Comparison of ENCODE assay signal across 10 cellular contexts in genomic region chr12:53483225-53483978, GRCh38. TPM values are rescaled to one million over a fixed set of nuclear protein-coding genes. Genes with fewer than 3 reads are reported as not detected.
A peak's percentile ranks its signal among the peaks of the same experiment; 100 is the strongest.
DNase-seq lines count a peak whose midpoint lies in the region; ATAC-seq and TF ChIP-seq lines count a peak whose summit lies in the region.
"Had no signal": no experiment of that assay in that cellular context is flagged by ENCODE, and none has a peak within 500 bp of the region (broad histone marks: within the 10 kb centered on the region; RNA-seq: fewer than 3 reads in every experiment).

No MANE protein-coding gene starts in this region.

- no peak for TF ChIP-seq EP300 in esophagus muscularis mucosa (IDR thresholded peaks at IDR 0.05)

- H3K9me3 ChIP-seq in esophagus muscularis mucosa, result no peaks in the 10 kb centered on the region

- no peaks in the 10 kb centered on the region for H3K27me3 ChIP-seq in esophagus muscularis mucosa

- ATAC-seq in HG03442 (IDR thresholded peaks at IDR 0.05; ENCODE audit: unreplicated experiment) (no peak), HG03571 (IDR thresholded peaks at IDR 0.05; ENCODE audit: unreplicated experiment) (no peak)

- H3K4me3 ChIP-seq in esophagus muscularis mucosa, result no peak overlapping the region

- no peak for TF ChIP-seq POLR2A in esophagus muscularis mucosa (IDR thresholded peaks at IDR 0.05; ENCODE audit: low read depth)

- peak; percentile 43 for DNase-seq in NCI-H82 (lab: John Stamatoyannopoulos, UW)
- DNase-seq in NCI-H82 treated with DMSO at 0.1 percent for 48 hours (lab: John Stamatoyannopoulos, UW; ENCODE audit: unreplicated experiment), result no peak
- no peak for DNase-seq in esophagus muscularis mucosa (ENCODE audit: extremely low spot score)
- peak; percentile 68 for DNase-seq in posterior vena cava (ENCODE audit: low spot score)
- DNase-seq in AG08395 (ENCODE audit: low spot score), result no peak
- DNase-seq: NCI-H1930; stimulated activated CD4-positive, alpha-beta T cell treated with anti-CD3 and anti-CD28 coated beads, Interleukin-4, amount 100 ng/mL, for 4 hours had no signal

- peaks cover 12 to 35% (median 24%) of the 10 kb centered on the region in 4 donors for H3K4me1 ChIP-seq in esophagus muscularis mucosa

- TF ChIP-seq CTCF in esophagus muscularis mucosa (IDR thresholded peaks at IDR 0.05), result no peak

- intact Hi-C loops in esophagus muscularis mucosa (cut with DNase I), result no loop called here
- intact Hi-C loops in posterior vena cava (cut with DNase I), result no loop called here

- peak overlapping the region in 3 of 4 donors; percentile 24 to 62 (median 55) for H3K27ac ChIP-seq in esophagus muscularis mucosa (replicated peaks in 1 of 4)

- peaks cover 28 to 99% (median 93%) of the 10 kb centered on the region in 4 donors for H3K36me3 ChIP-seq in esophagus muscularis mucosa

- 82% methylated on average over 9 of the region's 9 CpGs for WGBS in esophagus muscularis mucosa

TF ChIP-seq in PFSK-1, 5 proteins besides CTCF, POLR2A, EP300 and RAD21:
- TF ChIP-seq SIN3A (IDR thresholded peaks at IDR 0.05; ENCODE audit: borderline replicate concordance, insufficient read depth, low read length) (no peak), FOXP2 (optimal IDR thresholded peaks at IDR 0.05; ENCODE audit: borderline replicate concordance, extremely low read depth, extremely low read length, insufficient read depth) (no peak), POLR2AphosphoS5 (IDR thresholded peaks at IDR 0.05; ENCODE audit: low read depth, low read length) (0 out of 2 replicates have a peak, but pooled peaks have one; percentile 53), REST (IDR thresholded peaks at IDR 0.05; ENCODE audit: insufficient read depth in 1 of 2, low read depth in 2 of 2, low read length in 2 of 2) (no peak), TAF1 (IDR thresholded peaks at IDR 0.05; ENCODE audit: borderline replicate concordance, insufficient read depth, low read length) (no peak)

RNA-seq across cellular contexts. Expression of gene MAP3K12, which starts 15.9 kb away (rescaled TPM):
- 30.7 TPM for polyA plus RNA-seq in PFSK-1 (2012; ENCODE audit: insufficient read length, low read depth)
- total RNA-seq in esophagus muscularis mucosa (10 to 100 TPM; 12.6 to 20.1 (median 18.9) TPM), posterior vena cava (10 to 100 TPM; 21.7 to 29.4 TPM)

RNA-seq across cellular contexts. Expression of gene TARBP2, which starts 17.7 kb away (rescaled TPM):
- polyA plus RNA-seq in PFSK-1 (2012; ENCODE audit: insufficient read length, low read depth), result 65.6 TPM
- total RNA-seq in esophagus muscularis mucosa, result 10 to 100 TPM; 12.7 to 16.6 (median 12.9) TPM
- total RNA-seq in posterior vena cava, result 10 to 100 TPM; 12.8 to 16.8 TPM

RNA-seq across cellular contexts. Expression of gene NPFF, which starts 23.9 kb away (rescaled TPM):
- 1.1 TPM for polyA plus RNA-seq in PFSK-1 (2012; ENCODE audit: insufficient read length, low read depth)
- total RNA-seq in esophagus muscularis mucosa, result not detected
- not detected for total RNA-seq in posterior vena cava

RNA-seq across cellular contexts. Expression of gene PCBP2, which starts 31.5 kb away (rescaled TPM):
- 738 TPM for polyA plus RNA-seq in PFSK-1 (2012; ENCODE audit: insufficient read length, low read depth)
- 100 to 1,000 TPM; 275 to 374 (median 365) TPM for total RNA-seq in esophagus muscularis mucosa
- 100 to 1,000 TPM; 500 to 501 TPM for total RNA-seq in posterior vena cava

RNA-seq across cellular contexts. Expression of gene PRR13, which starts 41.9 kb away (rescaled TPM):
- polyA plus RNA-seq in PFSK-1 (2012; ENCODE audit: insufficient read length, low read depth), result 224 TPM
- total RNA-seq in esophagus muscularis mucosa (10 to 100 TPM; 47.8 to 77.6 (median 65.3) TPM), posterior vena cava (100 to 1,000 TPM in 1 of 2 donors, 10 to 100 TPM in 1; 99.1 to 102 TPM)

Comparison
In these comparisons a context has a peak if more than half of its experiments do, and no peak if none do; other contexts are left out.
1. DNase-seq: peak in NCI-H82 (single experiment) and posterior vena cava (single experiment); none in NCI-H82 treated with DMSO at 0.1 percent for 48 hours (single experiment), esophagus muscularis mucosa (single experiment) and AG08395 (single experiment).